Comparison of ENCODE assay signal across 17 cellular contexts in the genomic region with DNA sequence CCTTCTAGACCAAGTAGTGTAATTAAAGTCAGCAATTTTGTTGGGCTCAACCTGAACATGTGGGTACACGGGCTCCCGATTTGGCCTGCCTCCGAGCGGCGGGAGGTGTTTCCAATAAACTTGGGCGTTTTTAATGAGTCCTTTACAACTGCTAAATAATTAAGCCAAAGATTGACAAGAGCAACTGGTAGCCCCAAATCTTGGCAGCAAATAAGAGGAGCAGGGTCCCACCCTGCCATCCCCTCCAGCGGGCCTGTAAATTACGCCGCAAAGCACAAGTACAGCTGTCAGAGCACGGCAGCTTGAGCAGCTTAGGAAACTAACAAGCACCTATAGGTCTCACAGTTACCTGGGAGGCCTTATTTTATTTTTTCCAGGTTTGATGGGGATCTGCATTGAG.
DNase-seq lines count a peak whose midpoint lies in the region; ATAC-seq, FAIRE-seq and TF ChIP-seq lines count a peak whose summit lies in the region.
"Had no signal": no experiment of that assay in that cellular context is flagged by ENCODE, and none has a peak within 500 bp of the region (broad histone marks: within the 10 kb centered on the region; RNA-seq: fewer than 3 reads in every experiment).

No MANE protein-coding gene starts in this region.

- CTCF ChIA-PET in activated CD4-positive, alpha-beta T cell treated with anti-CD3 and anti-CD28 coated beads for 36 hours (lab: Charles Lee) = no interaction called here

- no peak for ATAC-seq in activated CD4-positive, alpha-beta T cell treated with anti-CD3 and anti-CD28 coated beads for 36 hours
- ATAC-seq: A549 had no signal

- H3K36me3 ChIP-seq in esophagus (ENCODE audit: control insufficient read depth in 2 of 2, insufficient read depth in 2 of 2, low read length in 1 of 2) (no peaks in the 10 kb centered on the region), vagina (no peaks in the 10 kb centered on the region)
- H3K36me3 ChIP-seq: HAP-1 had no signal

- no peak overlapping the region for H3K4me3 Mint-ChIP-seq in activated CD4-positive, alpha-beta T cell treated with anti-CD3 and anti-CD28 coated beads for 36 hours
- H3K4me3 Mint-ChIP-seq: CD4-positive, alpha-beta T cell had no signal

- H3K4me3 ChIP-seq in esophagus (ENCODE audit: low read depth in 1 of 2, low read length in 2 of 2) (no peak overlapping the region), skin epidermis (no peak overlapping the region), vagina (no peak overlapping the region)
- H3K4me3 ChIP-seq: A549, HAP-1 had no signal

- peak; percentile 20 for FAIRE-seq in HTR-8/SVneo (lab: Jason Lieb, UNC)
- FAIRE-seq: A549, H1 had no signal

- POLR2A ChIA-PET in activated CD4-positive, alpha-beta T cell treated with anti-CD3 and anti-CD28 coated beads for 36 hours (lab: Charles Lee) = no interaction called here

- H3K27me3 ChIP-seq in esophagus (ENCODE audit: control insufficient read depth in 1 of 2, insufficient read depth in 2 of 2, low read length in 2 of 2) (no peaks in the 10 kb centered on the region), vagina (no peaks in the 10 kb centered on the region)

- no peak for TF ChIP-seq POLR2A in vagina (IDR thresholded peaks at IDR 0.05)

- no peak overlapping the region for H3K27ac Mint-ChIP-seq in activated CD4-positive, alpha-beta T cell treated with anti-CD3 and anti-CD28 coated beads for 36 hours
- H3K27ac Mint-ChIP-seq: CD4-positive, alpha-beta T cell had no signal

- H3K4me1 ChIP-seq in esophagus (ENCODE audit: control insufficient read depth in 2 of 2, insufficient read depth in 2 of 2, low read length in 1 of 2) (peaks cover 4 to 11% of the 10 kb centered on the region in 2 donors), vagina (peaks cover 42% of the 10 kb centered on the region)

- DNase-seq in HTR-8/SVneo (ENCODE audit: insufficient read length, low spot score) = no peak
- DNase-seq in vagina (ENCODE audit: extremely low spot score in 2 of 2) = no peak
- no peak for DNase-seq in activated CD4-positive, alpha-beta T cell treated with anti-CD3 and anti-CD28 coated beads for 36 hours
- DNase-seq in NCI-H2081 treated with DMSO at 0.1 percent for 48 hours (lab: John Stamatoyannopoulos, UW) = no peak
- no peak for DNase-seq in activated gamma-delta T cell (lab: John Stamatoyannopoulos, UW)
- DNase-seq: AML-193; CD4-positive, alpha-beta T cell; DMS153; DMS79 treated with DMSO at 0.1 percent for 48 hours; GF-D8 had no signal

- TF ChIP-seq CTCF in vagina (IDR thresholded peaks at IDR 0.05) = no peak

- no peaks in the 10 kb centered on the region for H3K36me3 Mint-ChIP-seq in activated CD4-positive, alpha-beta T cell treated with anti-CD3 and anti-CD28 coated beads for 36 hours (ENCODE audit: low read depth)

- H3K27me3 Mint-ChIP-seq in activated CD4-positive, alpha-beta T cell treated with anti-CD3 and anti-CD28 coated beads for 36 hours = peaks cover 3% of the 10 kb centered on the region

- H3K27ac ChIP-seq in esophagus (ENCODE audit: low read depth in 2 of 2, low read length in 1 of 2) (peak overlapping the region; percentile 59 to 80), skin epidermis (peak overlapping the region in 16 of 21 experiments; percentile 14 to 89 (median 62)), vagina (peak overlapping the region; percentile 48)
- H3K27ac ChIP-seq: 22Rv1, A549, C4-2B had no signal

- H3K4me1 Mint-ChIP-seq in activated CD4-positive, alpha-beta T cell treated with anti-CD3 and anti-CD28 coated beads for 36 hours = no peaks in the 10 kb centered on the region

- H3K9me3 Mint-ChIP-seq in activated CD4-positive, alpha-beta T cell treated with anti-CD3 and anti-CD28 coated beads for 36 hours (ENCODE audit: low read depth) = no peaks in the 10 kb centered on the region
- H3K9me3 Mint-ChIP-seq: CD4-positive, alpha-beta T cell had no signal

- H3K9me3 ChIP-seq in esophagus (ENCODE audit: control insufficient read depth in 2 of 2, insufficient read depth in 1 of 2, low read depth in 1 of 2, low read length in 1 of 2) (no peaks in the 10 kb centered on the region), vagina (no peaks in the 10 kb centered on the region)
- H3K9me3 ChIP-seq: A549, HAP-1 had no signal

- intact Hi-C loops in vagina (cut with DNase I) = no loop called here
- intact Hi-C loops in activated CD4-positive, alpha-beta T cell treated with anti-CD3 and anti-CD28 coated beads for 36 hours (cut with DNase I, micrococcal nuclease) = loop anchor here (2.0 to 10.0 kb wide), 2 partner anchors 494 to 498 kb away; no protein-coding TSS in a partner anchor

- WGBS in esophagus, 2 donors = 46 to 63% methylated on average over 10 of the region's 10 CpGs
